ENCODE assay signal across 8 cellular contexts in genomic region chr11:126212089-126212660, GRCh38. TPM values are rescaled to one million over a fixed set of nuclear protein-coding genes. Genes with fewer than 3 reads are reported as not detected.
A peak's percentile ranks its signal among the peaks of the same experiment; 100 is the strongest.
DNase-seq lines count a peak whose midpoint lies in the region; ATAC-seq, FAIRE-seq and TF ChIP-seq lines count a peak whose summit lies in the region.

No MANE protein-coding gene starts in this region.

- peak overlapping the region; percentile 89 for H3K4me2 ChIP-seq in A549

- in situ Hi-C loops in HAP-1 (cut with MboI; ENCODE audit: low sequenced_read_pairs) (loop anchor here (25.0 kb wide), 1 partner anchor 575 kb away; the partner anchor contains the start of gene CHEK1), astrocyte of the spinal cord (cut with HindIII; ENCODE audit: low sequenced_read_pairs) (no loop called here)

- DNase-seq in A549 (ENCODE audit: low read depth in 1 of 2, low spot score in 1 of 2) (no peak), HAP-1 (ENCODE audit: low spot score in 2 of 2) (no peak), astrocyte of the spinal cord (ENCODE audit: low read depth, low spot score) (peak; percentile 7), lung (ENCODE audit: low spot score) (no peak), NCI-H524 (lab: John Stamatoyannopoulos, UW) (no peak), H4 (ENCODE audit: low spot score) (no peak)

- H3K27ac ChIP-seq in A549 (peak overlapping the region; percentile 87 to 89), lung (ENCODE audit: low read depth in 1 of 2, low read length in 1 of 2) (peak overlapping the region; percentile 0 to 21)

- no peak for TF ChIP-seq EP300 in A549 (IDR thresholded peaks at IDR 0.05)

- no peak for FAIRE-seq in A549 (lab: Jason Lieb, UNC)

- CTCF ChIA-PET in A549 (lab: Yijun Ruan, JAX): no interaction called here

- H3K27me3 ChIP-seq in HAP-1 (ENCODE audit: low read depth): no peaks in the 10 kb centered on the region
- H3K27me3 ChIP-seq in lung (ENCODE audit: control insufficient read depth, insufficient read depth): no peaks in the 10 kb centered on the region

- WGBS in A549 (ENCODE audit: missing lambda C conversion rate): 2% methylated on average over 15 of the region's 15 CpGs
- WGBS in lung, 2 donors: 3 to 4% methylated on average over 15 of the region's 15 CpGs

- TF ChIP-seq POLR2A in A549 (IDR thresholded peaks at IDR 0.05; ENCODE audit: low read length): no peak

- H3K36me3 ChIP-seq in HAP-1 (replicated peaks) (peaks cover 21% of the 10 kb centered on the region), lung (ENCODE audit: control insufficient read depth in 2 of 2, insufficient read depth in 2 of 2, low read length in 2 of 2) (peaks cover 3 to 6% of the 10 kb centered on the region in 2 donors)

- TF ChIP-seq CTCF in A549 (IDR thresholded peaks at IDR 0.05) (no peak), astrocyte of the spinal cord (IDR thresholded peaks at IDR 0.05; ENCODE audit: low read depth, low read length) (no peak), lung (IDR thresholded peaks at IDR 0.05; ENCODE audit: control extremely low read depth, extremely low read depth) (no peak)

- TF ChIP-seq RAD21 in A549 (conservative IDR thresholded peaks at IDR 0.05 in 1 of 2, IDR thresholded peaks at IDR 0.05 in 1 of 2): no peak

- H3K4me1 ChIP-seq in A549 (peaks cover 18% of the 10 kb centered on the region; the same call in 2 of the 3 replicates), HAP-1 (peaks cover 9% of the 10 kb centered on the region; the same call in 1 of the 2 replicates), lung (ENCODE audit: control insufficient read depth in 2 of 2, insufficient read depth in 2 of 2, low read length in 2 of 2) (peaks cover 6 to 15% of the 10 kb centered on the region in 2 donors)

- H3K9me3 ChIP-seq in A549: no peaks in the 10 kb centered on the region
- H3K9me3 ChIP-seq in HAP-1: no peaks in the 10 kb centered on the region
- no peaks in the 10 kb centered on the region for H3K9me3 ChIP-seq in lung (ENCODE audit: control insufficient read depth in 2 of 2, insufficient read depth in 1 of 2, low read length in 1 of 2)

- ATAC-seq in A549 (peak in 1 of 2 experiments; percentile 42; a peak in 3 of 6 replicates), lung (ENCODE audit: insufficient read depth, low FRiP score) (no peak), HG02852 (IDR thresholded peaks at IDR 0.05; ENCODE audit: unreplicated experiment) (no peak), HG03378 (IDR thresholded peaks at IDR 0.05; ENCODE audit: unreplicated experiment) (no peak)

- POLR2A ChIA-PET in A549 (lab: Yijun Ruan, JAX): interaction anchor here (0.6 to 1.5 kb wide), 3 partner anchors 18 to 309 kb away, joined by 3 to 5 read pairs (median 4); partner anchors contain the start of genes FOXRED1, PUS3 and SRPRA

- H3K4me3 ChIP-seq in A549: peak overlapping the region; percentile 97
- peak overlapping the region; percentile 100 for H3K4me3 ChIP-seq in HAP-1
- H3K4me3 ChIP-seq in astrocyte of the spinal cord (ENCODE audit: low read depth, low read length): peak overlapping the region; percentile 99
- peak overlapping the region; percentile 95 for H3K4me3 ChIP-seq in lung

TF ChIP-seq in A549, 52 proteins besides CTCF, POLR2A, EP300 and RAD21:
- TF ChIP-seq EHMT2 (IDR thresholded peaks at IDR 0.05; ENCODE audit: low read depth) (no peak), MAFK (IDR thresholded peaks at IDR 0.05; ENCODE audit: partially characterized antibody) (no peak), NFE2L2 (conservative IDR thresholded peaks at IDR 0.05; ENCODE audit: low read length) (no peak), CEBPB (IDR thresholded peaks at IDR 0.05) (no peak), RARB (CRISPR knock-in tag; IDR thresholded peaks at IDR 0.05) (no peak)

RNA-seq across cellular contexts. Expression of gene FAM118B, which starts 0.6 kb away (rescaled TPM):
- polyA plus RNA-seq in A549 (2011; rRNA removed) (21.3 and 23.9 TPM in 2 replicates), A549 (2017; fragmentation: RNase III; extraction: RNeasy Plus Mini Kit Qiagen cat#74134 plus additional on column Dnase treatment) (14.5 to 15.1 TPM (median 14.9 TPM) in 3 replicates), lung (10 to 100 TPM; 10.8 to 18.4 TPM)
- polyA plus RNA-seq in A549 (2012; cell fraction: cytosol; rRNA removed): 8.3 and 8.5 TPM in 2 replicates
- 3.0 and 3.7 TPM in 2 replicates for polyA plus RNA-seq in A549 (2012; cell fraction: nucleus; rRNA removed)
- 6.6 and 7.4 TPM in 2 replicates for polyA minus RNA-seq in A549 (2011; rRNA and poly(A)+ RNA removed)
- total RNA-seq in lung: 10 to 100 TPM; 23.0 to 24.3 TPM
- total RNA-seq in H4 (2014; rRNA removed; shearing (Covaris generic)): 41.8 and 46.5 TPM in 2 replicates

RNA-seq across cellular contexts. Expression of gene RPUSD4, which starts 0.7 kb away (rescaled TPM):
- 16.2 and 20.6 TPM in 2 replicates for polyA plus RNA-seq in A549 (2011; rRNA removed)
- polyA plus RNA-seq in A549 (2012; cell fraction: cytosol; rRNA removed): 18.3 and 19.0 TPM in 2 replicates
- 28.8 and 30.0 TPM in 2 replicates for polyA plus RNA-seq in A549 (2012; cell fraction: nucleus; rRNA removed)
- polyA plus RNA-seq in A549 (2017; fragmentation: RNase III; extraction: RNeasy Plus Mini Kit Qiagen cat#74134 plus additional on column Dnase treatment): 15.4 to 18.1 TPM (median 16.4 TPM) in 3 replicates
- polyA minus RNA-seq in A549 (2011; rRNA and poly(A)+ RNA removed): 36.8 and 57.7 TPM in 2 replicates
- total RNA-seq in lung: 10 to 100 TPM; 25.2 to 27.8 TPM
- 10 to 100 TPM; 13.3 to 14.3 TPM for polyA plus RNA-seq in lung
- 17.7 and 20.3 TPM in 2 replicates for total RNA-seq in H4 (2014; rRNA removed; shearing (Covaris generic))

RNA-seq across cellular contexts. Expression of gene SRPRA, which starts 56.5 kb away (rescaled TPM):
- 92.2 and 99.6 TPM in 2 replicates for polyA plus RNA-seq in A549 (2011; rRNA removed)
- polyA plus RNA-seq in A549 (2012; cell fraction: cytosol; rRNA removed): 39.8 and 46.4 TPM in 2 replicates
- 87.3 and 106 TPM in 2 replicates for polyA plus RNA-seq in A549 (2012; cell fraction: nucleus; rRNA removed)
- 43.1 to 47.1 TPM (median 45.1 TPM) in 3 replicates for polyA plus RNA-seq in A549 (2017; fragmentation: RNase III; extraction: RNeasy Plus Mini Kit Qiagen cat#74134 plus additional on column Dnase treatment)
- polyA minus RNA-seq in A549 (2011; rRNA and poly(A)+ RNA removed): 105 and 114 TPM in 2 replicates
- 100 to 1,000 TPM in 1 of 2 donors, 10 to 100 TPM in 1; 51.7 to 145 TPM for total RNA-seq in lung
- 100 to 1,000 TPM in 1 of 2 donors, 10 to 100 TPM in 1; 57.5 to 107 TPM for polyA plus RNA-seq in lung
- total RNA-seq in H4 (2014; rRNA removed; shearing (Covaris generic)): 144 and 145 TPM in 2 replicates

RNA-seq across cellular contexts. Expression of gene FOXRED1, which starts 56.8 kb away (rescaled TPM):
- polyA plus RNA-seq in A549 (2011; rRNA removed) (22.7 and 23.8 TPM in 2 replicates), A549 (2017; fragmentation: RNase III; extraction: RNeasy Plus Mini Kit Qiagen cat#74134 plus additional on column Dnase treatment) (27.8 to 30.1 TPM (median 28.9 TPM) in 3 replicates), lung (10 to 100 TPM; 19.3 to 22.2 TPM)
- 40.5 and 45.5 TPM in 2 replicates for polyA plus RNA-seq in A549 (2012; cell fraction: cytosol; rRNA removed)
- polyA plus RNA-seq in A549 (2012; cell fraction: nucleus; rRNA removed): 66.8 and 67.2 TPM in 2 replicates
- 19.7 and 20.5 TPM in 2 replicates for polyA minus RNA-seq in A549 (2011; rRNA and poly(A)+ RNA removed)
- total RNA-seq in lung: 10 to 100 TPM; 18.0 to 28.4 TPM
- total RNA-seq in H4 (2014; rRNA removed; shearing (Covaris generic)): 29.0 and 40.3 TPM in 2 replicates
